8 cellular contexts compared by ENCODE assay signal in genomic region chr2:101251844-101252407, GRCh38. TPM values are rescaled to one million over a fixed set of nuclear protein-coding genes. Genes with fewer than 3 reads are reported as not detected.
A peak's percentile ranks its signal among the peaks of the same experiment; 100 is the strongest.
DNase-seq lines count a peak whose midpoint lies in the region; ATAC-seq and TF ChIP-seq lines count a peak whose summit lies in the region.

No MANE protein-coding gene starts in this region.

- ATAC-seq in GM23338 (peak; percentile 60), T-helper 17 cell (peak; percentile 29)
- ATAC-seq in naive thymus-derived CD8-positive, alpha-beta T cell: peak; percentile 37 to 42

- H2AFZ ChIP-seq in GM23338: no peak overlapping the region

- peaks cover 7% of the 10 kb centered on the region; the same call in 1 of the 2 replicates for H4K20me1 ChIP-seq in GM23338 (replicated peaks; ENCODE audit: insufficient read depth)

- H3K4me1 ChIP-seq in GM23338 (ENCODE audit: insufficient read depth): peaks cover 30% of the 10 kb centered on the region

- H3K27me3 Mint-ChIP-seq in GM23338 (ENCODE audit: insufficient read depth, low read depth, poor library complexity) (peaks cover 12% of the 10 kb centered on the region), T-helper 17 cell (no peaks in the 10 kb centered on the region)
- H3K27me3 Mint-ChIP-seq in naive thymus-derived CD8-positive, alpha-beta T cell: peaks cover 0 to 2% (median 0%) of the 10 kb centered on the region in 5 donors

- no peaks in the 10 kb centered on the region for H3K9me3 ChIP-seq in T-helper 17 cell (ENCODE audit: control insufficient read depth, low read length, poor library complexity, severe bottlenecking)

- peak overlapping the region; percentile 92 for H3K4me3 Mint-ChIP-seq in GM23338
- H3K4me3 Mint-ChIP-seq in T-helper 17 cell: peak overlapping the region; percentile 100
- peak overlapping the region; percentile 91 to 96 (median 94) for H3K4me3 Mint-ChIP-seq in naive thymus-derived CD8-positive, alpha-beta T cell

- H3K79me2 ChIP-seq in GM23338 (replicated peaks; ENCODE audit: insufficient read depth): peaks cover 37% of the 10 kb centered on the region

- H3K4me1 Mint-ChIP-seq in GM23338: peaks cover 52% of the 10 kb centered on the region
- H3K4me1 Mint-ChIP-seq in T-helper 17 cell: peaks cover 34% of the 10 kb centered on the region
- H3K4me1 Mint-ChIP-seq in naive thymus-derived CD8-positive, alpha-beta T cell: peaks cover 27 to 54% (median 44%) of the 10 kb centered on the region in 4 donors

- peak; percentile 82 for DNase-seq in GM23338 (ENCODE audit: low spot score)
- DNase-seq in T-helper 17 cell: peak in 2 of 3 donors; percentile 10 to 12
- peak; percentile 88 for DNase-seq in epithelial cell of esophagus (ENCODE audit: low read depth)
- peak in 9 of 10 donors; percentile 12 to 70 (median 50) for DNase-seq in naive thymus-derived CD8-positive, alpha-beta T cell
- DNase-seq in AML-193 (lab: John Stamatoyannopoulos, UW): no peak
- no peak for DNase-seq in middle frontal gyrus (ENCODE audit: extremely low spot score, low spot score)

- H3K4me3 ChIP-seq in GM23338 (peak overlapping the region; percentile 99), epithelial cell of esophagus (ENCODE audit: low read length) (peak overlapping the region; percentile 72)

- H3K27me3 ChIP-seq in GM23338 (ENCODE audit: insufficient read depth): no peaks in the 10 kb centered on the region

- H3K27ac Mint-ChIP-seq in GM23338 (peak overlapping the region; percentile 90), T-helper 17 cell (peak overlapping the region; percentile 97)
- peak overlapping the region; percentile 92 to 99 (median 96) for H3K27ac Mint-ChIP-seq in naive thymus-derived CD8-positive, alpha-beta T cell

- H3F3A ChIP-seq in GM23338 (replicated peaks; ENCODE audit: low read depth): peaks cover 8% of the 10 kb centered on the region; the same call in 1 of the 2 replicates

- POLR2A ChIA-PET in naive thymus-derived CD8-positive, alpha-beta T cell (lab: Charles Lee): interaction anchor here (0.5 to 1.9 kb wide), 10 partner anchors 11 to 671 kb away, joined by 3 to 11 read pairs (median 4); partner anchors contain the start of genes MAP4K4, RNF149 and RPL31

- TF ChIP-seq CTCF in GM12873 (IDR thresholded peaks at IDR 0.05; ENCODE audit: insufficient read depth, low read depth, low read length, missing control alignments) (peak; percentile 36), GM23338 (conservative IDR thresholded peaks at IDR 0.05; ENCODE audit: low read depth in 2 of 2) (peak; percentile 59 to 68), LNCAP (IDR thresholded peaks at IDR 0.05) (peak; percentile 61), epithelial cell of esophagus (IDR thresholded peaks at IDR 0.05; ENCODE audit: insufficient read depth, low read depth, low read length, missing control alignments) (peak; percentile 88)

- no peaks in the 10 kb centered on the region for H3K9me2 ChIP-seq in GM23338 (ENCODE audit: insufficient read depth)

- no peaks in the 10 kb centered on the region for H3K36me3 ChIP-seq in GM23338 (ENCODE audit: insufficient read depth)

- peak overlapping the region; percentile 94 for H3K27ac ChIP-seq in GM23338 (ENCODE audit: low read depth)

- H3K9me3 Mint-ChIP-seq in GM23338: no peaks in the 10 kb centered on the region
- no peaks in the 10 kb centered on the region for H3K9me3 Mint-ChIP-seq in naive thymus-derived CD8-positive, alpha-beta T cell

- H3K36me3 Mint-ChIP-seq in GM23338 (ENCODE audit: low read depth) (peaks cover 10% of the 10 kb centered on the region; the same call in 2 of the 3 replicates), T-helper 17 cell (ENCODE audit: low read depth) (peaks cover 3% of the 10 kb centered on the region)
- H3K36me3 Mint-ChIP-seq in naive thymus-derived CD8-positive, alpha-beta T cell: peaks cover 0 to 14% (median 0%) of the 10 kb centered on the region in 3 donors

- H3K4me2 ChIP-seq in GM23338: peak overlapping the region; percentile 87

TF ChIP-seq in GM23338, 12 proteins besides CTCF, POLR2A, EP300 and RAD21 (continues in another document):
- TF ChIP-seq CREB1 (CRISPR knock-in tag; IDR thresholded peaks at IDR 0.05; ENCODE audit: low read depth) (no peak), STAT1 (IDR thresholded peaks at IDR 0.05; ENCODE audit: unreplicated experiment) (no peak), ZNF331 (CRISPR knock-in tag; IDR thresholded peaks at IDR 0.05; ENCODE audit: low read depth) (no peak), ZNF462 (CRISPR knock-in tag; IDR thresholded peaks at IDR 0.05) (no peak), POLR2AphosphoS5 (IDR thresholded peaks at IDR 0.05; ENCODE audit: low read depth) (no peak), JUNB (IDR thresholded peaks at IDR 0.05; ENCODE audit: unreplicated experiment) (no peak)

RNA-seq across cellular contexts. Expression of gene CNOT11, which starts 0.8 kb away (rescaled TPM):
- total RNA-seq in GM23338 (2014; rRNA removed; shearing (Covaris generic)): 59.1 and 74.2 TPM in 2 replicates
- 27.6 and 34.8 TPM in 2 replicates for polyA plus RNA-seq in GM23338 (2016; fragmentation: Nextera tagmentation; extraction: Ambion mirVana)
- total RNA-seq in T-helper 17 cell: 10 to 100 TPM; 48.3 to 48.5 TPM
- 10 to 100 TPM; 51.6 to 62.4 TPM for total RNA-seq in naive thymus-derived CD8-positive, alpha-beta T cell
- 10 to 100 TPM; 64.2 to 69.3 (median 64.9) TPM for polyA plus RNA-seq in naive thymus-derived CD8-positive, alpha-beta T cell

RNA-seq across cellular contexts. Expression of gene RNF149, which starts 56.6 kb away (rescaled TPM):
- 42.4 and 47.6 TPM in 2 replicates for total RNA-seq in GM23338 (2014; rRNA removed; shearing (Covaris generic))
- polyA plus RNA-seq in GM23338 (2016; fragmentation: Nextera tagmentation; extraction: Ambion mirVana): 37.2 and 38.8 TPM in 2 replicates
- total RNA-seq in T-helper 17 cell: 100 to 1,000 TPM; 180 to 185 TPM
- total RNA-seq in naive thymus-derived CD8-positive, alpha-beta T cell: 100 to 1,000 TPM; 108 to 114 TPM
- polyA plus RNA-seq in naive thymus-derived CD8-positive, alpha-beta T cell: 10 to 100 TPM; 36.6 to 41.6 (median 39.0) TPM

Comparison
In these comparisons a context has a peak if more than half of its experiments do, and no peak if none do; other contexts are left out.
1. CTCF ChIP-seq: peak in every context shown above with its lines; median percentile 88 in epithelial cell of esophagus; 64 in GM23338; 61 in LNCAP; 36 in GM12873.
2. DNase-seq: peak in GM23338 (single experiment), T-helper 17 cell (2 of 3), epithelial cell of esophagus (single experiment) and naive thymus-derived CD8-positive, alpha-beta T cell (9 of 10); none in AML-193 (0 of 2) and middle frontal gyrus (single experiment).
3. Peak in every context shown above with its lines, with median percentiles within 50 percentile points of each other: ATAC-seq, H3K27ac Mint-ChIP-seq and H3K4me3 Mint-ChIP-seq.